11 cellular contexts compared by ENCODE assay signal in genomic region chr1:154716012-154716411, GRCh38.
DNase-seq lines count a peak whose midpoint lies in the region; ATAC-seq and TF ChIP-seq lines count a peak whose summit lies in the region.
"Had no signal": no experiment of that assay in that cellular context is flagged by ENCODE, and none has a peak within 500 bp of the region (broad histone marks: within the 10 kb centered on the region; RNA-seq: fewer than 3 reads in every experiment).

No MANE protein-coding gene starts in this region.

- POLR2A ChIA-PET in Caco-2 (lab: Charles Lee), result no interaction called here

- no peaks in the 10 kb centered on the region for H3K36me3 Mint-ChIP-seq in Caco-2 (ENCODE audit: insufficient read depth, unreplicated experiment)

- no TSS peak for BruUV-seq in Caco-2 (replicated peaks; lab: Mats Ljungman, UMichigan)

- H3K36me3 ChIP-seq in right atrium auricular region (no peaks in the 10 kb centered on the region), Caco-2 (ENCODE audit: control insufficient read depth, insufficient read depth, low read length) (no peaks in the 10 kb centered on the region)

- H3K4me3 Mint-ChIP-seq in stimulated activated naive CD8-positive, alpha-beta T cell treated with anti-CD3 and anti-CD28 coated beads, Interleukin-15, amount 100 ng/mL, for 72 hours, result no peak overlapping the region
- H3K4me3 Mint-ChIP-seq in Caco-2 (ENCODE audit: unreplicated experiment), result no peak overlapping the region
- H3K4me3 Mint-ChIP-seq: activated CD4-positive, alpha-beta T cell treated with anti-CD3 and anti-CD28 coated beads, Interleukin-2, amount 10 ng/mL, durations not matched to agents 7 days and 5 days had no signal

- no peak for DNase-seq in stimulated activated naive CD8-positive, alpha-beta T cell treated with anti-CD3 and anti-CD28 coated beads, Interleukin-15, amount 100 ng/mL, for 72 hours
- no peak for DNase-seq in stimulated activated naive CD8-positive, alpha-beta T cell treated with anti-CD3 and anti-CD28 coated beads, Interleukin-15, Interleukin-2, amounts not matched to agents 100 U/mL and 50 U/mL, for 24 hours
- DNase-seq in SKM-1 (lab: John Stamatoyannopoulos, UW; ENCODE audit: unreplicated experiment) (peak; percentile 57), right atrium auricular region (ENCODE audit: low spot score) (peak; percentile 66), Caco-2 (no peak), midbrain (lab: John Stamatoyannopoulos, UW) (no peak), putamen (ENCODE audit: low spot score) (no peak), NCI-H1436 (lab: John Stamatoyannopoulos, UW) (no peak)
- DNase-seq: activated CD4-positive, alpha-beta T cell treated with anti-CD3 and anti-CD28 coated beads, Interleukin-2, amount 10 ng/mL, durations not matched to agents 7 days and 5 days; NCI-H187 treated with DMSO at 0.1 percent for 48 hours had no signal

- intact Hi-C loops in Caco-2 (cut with micrococcal nuclease; ENCODE audit: unreplicated experiment), result no loop called here

- peak overlapping the region; percentile 47 to 49 for H3K27ac ChIP-seq in right atrium auricular region
- H3K27ac ChIP-seq: RWPE1 had no signal

- peak; percentile 59 for ATAC-seq in stimulated activated naive CD8-positive, alpha-beta T cell treated with anti-CD3 and anti-CD28 coated beads, Interleukin-15, amount 100 ng/mL, for 72 hours
- no peak for ATAC-seq in stimulated activated naive CD8-positive, alpha-beta T cell treated with anti-CD3 and anti-CD28 coated beads, Interleukin-15, Interleukin-2, amounts not matched to agents 100 U/mL and 50 U/mL, for 24 hours

- H3K4me3 ChIP-seq in right atrium auricular region (no peak overlapping the region), Caco-2 (ENCODE audit: low read depth, low read length) (no peak overlapping the region)

- TF ChIP-seq CTCF in right atrium auricular region (IDR thresholded peaks at IDR 0.05) (no peak), Caco-2 (IDR thresholded peaks at IDR 0.05; ENCODE audit: insufficient read depth in 1 of 2, low read depth in 1 of 2, low read length in 1 of 2, severe bottlenecking in 1 of 2, unreplicated experiment in 1 of 2) (no peak)

- no peaks in the 10 kb centered on the region for H3K27me3 Mint-ChIP-seq in stimulated activated naive CD8-positive, alpha-beta T cell treated with anti-CD3 and anti-CD28 coated beads, Interleukin-15, amount 100 ng/mL, for 72 hours
- peaks cover 10% of the 10 kb centered on the region for H3K27me3 Mint-ChIP-seq in Caco-2 (ENCODE audit: insufficient read depth, unreplicated experiment)

- H3K4me1 Mint-ChIP-seq in stimulated activated naive CD8-positive, alpha-beta T cell treated with anti-CD3 and anti-CD28 coated beads, Interleukin-15, amount 100 ng/mL, for 72 hours, result peaks cover 29% of the 10 kb centered on the region
- H3K4me1 Mint-ChIP-seq in Caco-2 (ENCODE audit: low read depth, unreplicated experiment), result no peaks in the 10 kb centered on the region

- CTCF ChIA-PET in Caco-2 (lab: Charles Lee), result no interaction called here

- H3K9me3 Mint-ChIP-seq in stimulated activated naive CD8-positive, alpha-beta T cell treated with anti-CD3 and anti-CD28 coated beads, Interleukin-15, amount 100 ng/mL, for 72 hours, result no peaks in the 10 kb centered on the region
- H3K9me3 Mint-ChIP-seq in Caco-2 (ENCODE audit: unreplicated experiment), result no peaks in the 10 kb centered on the region

- H3K9me3 ChIP-seq in right atrium auricular region (no peaks in the 10 kb centered on the region), Caco-2 (no peaks in the 10 kb centered on the region)

- no peaks in the 10 kb centered on the region for H3K27me3 ChIP-seq in right atrium auricular region
- no peaks in the 10 kb centered on the region; the same call in 1 of the 2 replicates for H3K27me3 ChIP-seq in Caco-2 (replicated peaks; ENCODE audit: control insufficient read depth, insufficient read depth, low read length)

- no peak overlapping the region for H3K27ac Mint-ChIP-seq in stimulated activated naive CD8-positive, alpha-beta T cell treated with anti-CD3 and anti-CD28 coated beads, Interleukin-15, amount 100 ng/mL, for 72 hours
- H3K27ac Mint-ChIP-seq in Caco-2 (ENCODE audit: unreplicated experiment), result no peak overlapping the region
- H3K27ac Mint-ChIP-seq: activated CD4-positive, alpha-beta T cell treated with anti-CD3 and anti-CD28 coated beads, Interleukin-2, amount 10 ng/mL, durations not matched to agents 7 days and 5 days had no signal

- H3K4me1 ChIP-seq in right atrium auricular region, result peaks cover 0 to 21% of the 10 kb centered on the region in 2 donors
- H3K4me1 ChIP-seq in Caco-2, result no peaks in the 10 kb centered on the region

Comparison
In these comparisons a context has a peak if more than half of its experiments do, and no peak if none do; other contexts are left out.
1. DNase-seq: peak in SKM-1 (single experiment) and right atrium auricular region (single experiment); none in stimulated activated naive CD8-positive, alpha-beta T cell treated with anti-CD3 and anti-CD28 coated beads, Interleukin-15, amount 100 ng/mL, for 72 hours (0 of 2), stimulated activated naive CD8-positive, alpha-beta T cell treated with anti-CD3 and anti-CD28 coated beads, Interleukin-15, Interleukin-2, amounts not matched to agents 100 U/mL and 50 U/mL, for 24 hours (single experiment), Caco-2 (0 of 2), midbrain (single experiment), putamen (single experiment) and NCI-H1436 (single experiment).